ENCODE assay signal across 8 cellular contexts in the genomic region with DNA sequence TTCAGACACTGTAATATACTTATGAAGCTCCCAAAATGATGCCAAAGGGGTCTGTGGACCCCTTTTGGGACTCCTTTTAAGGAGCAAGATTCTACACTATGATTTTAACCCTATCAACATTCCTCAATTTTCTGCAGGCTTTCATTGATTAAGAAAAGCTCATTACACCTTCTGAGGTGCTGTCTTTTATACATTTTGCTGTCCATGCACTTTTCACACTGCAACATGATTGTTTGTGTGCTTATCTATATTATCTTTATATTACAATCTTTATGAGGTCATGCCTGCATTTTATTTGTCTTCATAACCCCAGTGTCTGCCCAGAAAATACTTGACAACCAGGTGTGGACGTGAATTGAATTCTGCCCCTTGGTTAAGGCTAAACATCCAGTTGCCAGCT.
"Had no signal": no experiment of that assay in that cellular context is flagged by ENCODE, and none has a peak within 500 bp of the region (broad histone marks: within the 10 kb centered on the region; RNA-seq: fewer than 3 reads in every experiment).

No MANE protein-coding gene starts in this region.

- H3K4me2 ChIP-seq: GM23338 had no signal

- FAIRE-seq: H1, H54, HTR-8/SVneo, K562 had no signal

- ATAC-seq: GM23338, K562 had no signal

- DNase-seq: H9, HCEC 1CT, KG1 had no signal

- H3K4me3 ChIP-seq: GM23338, K562 had no signal

- H2AFZ ChIP-seq: GM23338 had no signal
